Comparison of ENCODE assay signal across 7 cellular contexts in genomic region chr2:212537311-212538155, GRCh38. TPM values are rescaled to one million over a fixed set of nuclear protein-coding genes. Genes with fewer than 3 reads are reported as not detected.
DNase-seq lines count a peak whose midpoint lies in the region; ATAC-seq and TF ChIP-seq lines count a peak whose summit lies in the region.

No MANE protein-coding gene starts in this region.

- no peaks in the 10 kb centered on the region for H3K36me3 ChIP-seq in Karpas-422 (ENCODE audit: insufficient read depth, low read length)

- in situ Hi-C loops in KBM-7 (cut with MboI; ENCODE audit: low pct_unique_long_range_greater_than_20kb, low sequenced_read_pairs): no loop called here

- H2AFZ ChIP-seq in Karpas-422 (ENCODE audit: low read length): no peak overlapping the region

- peak overlapping the region; percentile 33 to 57 for H3K4me3 ChIP-seq in cardiac fibroblast (replicated peaks in 1 of 2; ENCODE audit: low read depth in 2 of 2, low read length in 2 of 2)
- no peak overlapping the region for H3K4me3 ChIP-seq in Karpas-422 (ENCODE audit: low read length)

- intact Hi-C loops in left colon (cut with DNase I, micrococcal nuclease): no loop called here

- no peak overlapping the region for H3K9ac ChIP-seq in Karpas-422 (ENCODE audit: low read length)

- peaks cover 70% of the 10 kb centered on the region for H3K27me3 Mint-ChIP-seq in stimulated activated naive CD8-positive, alpha-beta T cell treated with anti-CD3 and anti-CD28 coated beads, Interleukin-15, Interleukin-2, amounts not matched to agents 100 ng/mL and 50 ng/mL, for 24 hours

- no peak overlapping the region for H3K27ac Mint-ChIP-seq in stimulated activated naive CD8-positive, alpha-beta T cell treated with anti-CD3 and anti-CD28 coated beads, Interleukin-15, Interleukin-2, amounts not matched to agents 100 ng/mL and 50 ng/mL, for 24 hours

- H3K79me2 ChIP-seq in Karpas-422 (ENCODE audit: low read length): no peaks in the 10 kb centered on the region

- TF ChIP-seq CTCF in GM10248 (IDR thresholded peaks at IDR 0.05; ENCODE audit: control extremely low read depth, extremely low read depth, low read depth, missing control alignments): no peak
- TF ChIP-seq CTCF in cardiac fibroblast (IDR thresholded peaks at IDR 0.05; ENCODE audit: low read depth, low read length): no peak

- POLR2A ChIA-PET in GM10248 (lab: Yijun Ruan, JAX): no interaction called here

- H3K4me3 Mint-ChIP-seq in stimulated activated naive CD8-positive, alpha-beta T cell treated with anti-CD3 and anti-CD28 coated beads, Interleukin-15, Interleukin-2, amounts not matched to agents 100 ng/mL and 50 ng/mL, for 24 hours: peak overlapping the region; percentile 23

- ATAC-seq in left colon: peak; percentile 26
- no peak for ATAC-seq in GM18868 (IDR thresholded peaks at IDR 0.05; ENCODE audit: unreplicated experiment)

- H4K20me1 ChIP-seq in Karpas-422 (ENCODE audit: insufficient read depth, low read depth, low read length): no peaks in the 10 kb centered on the region

- no peaks in the 10 kb centered on the region for H3K9me2 ChIP-seq in Karpas-422 (replicated peaks; ENCODE audit: insufficient read depth, low read length)

- H3K4me2 ChIP-seq in Karpas-422 (ENCODE audit: low read depth, low read length, poor library complexity, severe bottlenecking): no peak overlapping the region

- peak; percentile 13 for DNase-seq in GM10248 (ENCODE audit: extremely low spot score)
- peak; percentile 23 for DNase-seq in KBM-7
- peak; percentile 9 to 29 for DNase-seq in cardiac fibroblast (ENCODE audit: low read depth in 2 of 2)
- DNase-seq in left colon: peak in 1 of 2 donors; percentile 4
- DNase-seq in Karpas-422: no peak

- no peak overlapping the region for H3K27ac ChIP-seq in Karpas-422 (ENCODE audit: low read length)

- H3K9me3 Mint-ChIP-seq in stimulated activated naive CD8-positive, alpha-beta T cell treated with anti-CD3 and anti-CD28 coated beads, Interleukin-15, Interleukin-2, amounts not matched to agents 100 ng/mL and 50 ng/mL, for 24 hours: no peaks in the 10 kb centered on the region

- H3K9me3 ChIP-seq in Karpas-422 (ENCODE audit: low read length): peaks cover 9% of the 10 kb centered on the region

- no peaks in the 10 kb centered on the region for H3K27me3 ChIP-seq in Karpas-422 (ENCODE audit: low read length)

- H3K4me1 ChIP-seq in Karpas-422 (ENCODE audit: low read length): no peaks in the 10 kb centered on the region

- H3K4me1 Mint-ChIP-seq in stimulated activated naive CD8-positive, alpha-beta T cell treated with anti-CD3 and anti-CD28 coated beads, Interleukin-15, Interleukin-2, amounts not matched to agents 100 ng/mL and 50 ng/mL, for 24 hours (ENCODE audit: low read depth): peaks cover 18% of the 10 kb centered on the region

- CTCF ChIA-PET in GM10248 (lab: Yijun Ruan, JAX): interaction anchor here (1.9 kb wide), 1 partner anchor 30 kb away, joined by 5 read pairs; no protein-coding TSS in a partner anchor

- no peaks in the 10 kb centered on the region for H3K36me3 Mint-ChIP-seq in stimulated activated naive CD8-positive, alpha-beta T cell treated with anti-CD3 and anti-CD28 coated beads, Interleukin-15, Interleukin-2, amounts not matched to agents 100 ng/mL and 50 ng/mL, for 24 hours (ENCODE audit: low read depth)

RNA-seq across cellular contexts. Expression of gene ERBB4, which starts 1.1 kb away (rescaled TPM):
- under 1 TPM; 0.18 to 0.70 TPM for total RNA-seq in left colon
- total RNA-seq in Karpas-422 (2014; rRNA removed; shearing (Covaris generic); ENCODE audit: low replicate concordance): not detected in 2 replicates
